Comparison of ENCODE assay signal across 19 cellular contexts in genomic region chr9:16809912-16810610, GRCh38.
DNase-seq lines count a peak whose midpoint lies in the region; ATAC-seq and TF ChIP-seq lines count a peak whose summit lies in the region.
"Had no signal": no experiment of that assay in that cellular context is flagged by ENCODE, and none has a peak within 500 bp of the region (broad histone marks: within the 10 kb centered on the region; RNA-seq: fewer than 3 reads in every experiment).

No MANE protein-coding gene starts in this region.

- H3K36me3 ChIP-seq in HUES64 (ENCODE audit: insufficient read depth, low read length), result no peaks in the 10 kb centered on the region
- H3K36me3 ChIP-seq in NT2/D1 (ENCODE audit: insufficient read depth, insufficient read length, low read length), result no peaks in the 10 kb centered on the region
- no peaks in the 10 kb centered on the region for H3K36me3 ChIP-seq in upper lobe of left lung
- H3K36me3 ChIP-seq: thyroid gland had no signal

- TF ChIP-seq EP300 in upper lobe of left lung (IDR thresholded peaks at IDR 0.05), result no peak

- 3% methylated on average over 4 of the region's 4 CpGs for WGBS in HUES64
- 76 to 96% methylated on average over 4 of the region's 4 CpGs for WGBS in upper lobe of left lung, 2 donors

- DNase-seq in ELF-1 (ENCODE audit: low read depth, low spot score) (peak; percentile 94), NT2/D1 (ENCODE audit: low read depth, low spot score) (peak; percentile 98), iPS DF 19.7 (ENCODE audit: low read depth, low spot score) (peak; percentile 100), mucosa of gallbladder (ENCODE audit: low spot score) (no peak), upper lobe of left lung (no peak)
- DNase-seq: DMS 273 treated with DMSO at 0.1 percent for 48 hours; effector CD8-positive, alpha-beta T cell; nucleus accumbens; SHP77; stimulated activated CD4-positive, alpha-beta T cell treated with anti-CD3 and anti-CD28 coated beads, Interleukin-4, amount 100 ng/mL, for 1 hour; stimulated activated naive CD8-positive, alpha-beta T cell treated with anti-CD3 and anti-CD28 coated beads, Interleukin-15, Interleukin-2, amounts not matched to agents 100 U/mL and 50 U/mL, for 24 hours; SW 1271; thyroid gland had no signal

- H3K9ac ChIP-seq in HUES64 (ENCODE audit: low read depth, low read length) (peak overlapping the region; percentile 52; the same call in 1 of the 2 replicates), NT2/D1 (ENCODE audit: insufficient read length, low read depth) (peak overlapping the region; percentile 14)

- H3K27ac ChIP-seq in HUES64 (ENCODE audit: low read depth, low read length) (peak overlapping the region; percentile 94), upper lobe of left lung (no peak overlapping the region)
- H3K27ac ChIP-seq: thyroid gland had no signal

- H3K4me3 ChIP-seq in HUES64 (ENCODE audit: low read length) (no peak overlapping the region), NT2/D1 (ENCODE audit: insufficient read length, low read depth) (no peak overlapping the region), upper lobe of left lung (no peak overlapping the region)
- H3K4me3 ChIP-seq: GM12878, smooth muscle cell, thyroid gland had no signal

- peaks cover 52% of the 10 kb centered on the region for H3K4me1 ChIP-seq in HUES64 (ENCODE audit: insufficient read depth, low read length)
- peaks cover 10% of the 10 kb centered on the region for H3K4me1 ChIP-seq in NT2/D1 (ENCODE audit: insufficient read depth, insufficient read length)
- no peaks in the 10 kb centered on the region for H3K4me1 ChIP-seq in upper lobe of left lung
- H3K4me1 ChIP-seq: thyroid gland had no signal

- H3K9me3 ChIP-seq in HUES64 (ENCODE audit: insufficient read depth, low read depth, low read length) (no peaks in the 10 kb centered on the region), NT2/D1 (ENCODE audit: insufficient read depth, low read length) (no peaks in the 10 kb centered on the region), upper lobe of left lung (no peaks in the 10 kb centered on the region)
- H3K9me3 ChIP-seq: thyroid gland had no signal

- no peak for ATAC-seq in GM18873 (IDR thresholded peaks at IDR 0.05; ENCODE audit: low FRiP score, unreplicated experiment)
- ATAC-seq in upper lobe of left lung (ENCODE audit: low FRiP score in 2 of 2), result no peak
- no peak for ATAC-seq in GM18870 (IDR thresholded peaks at IDR 0.05; ENCODE audit: unreplicated experiment)
- ATAC-seq: activated naive CD4-positive, alpha-beta T cell treated with anti-CD3 and anti-CD28 coated beads, Interleukin-2, amount 50 U/mL, for 72 hours; GM12878; stimulated activated naive CD8-positive, alpha-beta T cell treated with anti-CD3 and anti-CD28 coated beads, Interleukin-15, Interleukin-2, amounts not matched to agents 100 U/mL and 50 U/mL, for 24 hours had no signal

- TF ChIP-seq CTCF in upper lobe of left lung (IDR thresholded peaks at IDR 0.05), result no peak

- TF ChIP-seq POLR2A in upper lobe of left lung (IDR thresholded peaks at IDR 0.05), result no peak

- H3K27me3 ChIP-seq in HUES64 (ENCODE audit: insufficient read depth, low read length) (no peaks in the 10 kb centered on the region), NT2/D1 (ENCODE audit: insufficient read depth, insufficient read length) (no peaks in the 10 kb centered on the region), upper lobe of left lung (no peaks in the 10 kb centered on the region)
- H3K27me3 ChIP-seq: thyroid gland had no signal

Comparison
In these comparisons a context has a peak if more than half of its experiments do, and no peak if none do; other contexts are left out.
1. DNase-seq: peak in ELF-1 (single experiment), NT2/D1 (single experiment) and iPS DF 19.7 (single experiment); none in mucosa of gallbladder (single experiment) and upper lobe of left lung (0 of 2).